Comparison of ENCODE assay signal across 18 cellular contexts in genomic region chr13:93788456-93788855, GRCh38.
"Had no signal": no experiment of that assay in that cellular context is flagged by ENCODE, and none has a peak within 500 bp of the region (broad histone marks: within the 10 kb centered on the region; RNA-seq: fewer than 3 reads in every experiment).

No MANE protein-coding gene starts in this region.

- H3K27ac Mint-ChIP-seq: activated naive CD4-positive, alpha-beta T cell treated with anti-CD3 and anti-CD28 coated beads for 36 hours; activated naive CD8-positive, alpha-beta T cell treated with anti-CD3 and anti-CD28 coated beads, Interleukin-2, amount 50 U/mL, for 24 hours; activated T-helper 2 cell treated with anti-CD3 and anti-CD28 coated beads, Interferon-gamma antibody, Interleukin-2, Interleukin-4, amounts not matched to agents 10 μg/mL and 5 μg/mL and 100 μg/mL, durations not matched to agents 14 hours and 24 hours and 36 hours; endodermal cell; T-helper 17 cell had no signal

- H3K36me3 Mint-ChIP-seq: naive B cell had no signal

- H3K27me3 ChIP-seq: gastroesophageal sphincter, heart right ventricle, ovary, transverse colon had no signal

- H3K36me3 ChIP-seq: gastroesophageal sphincter, heart right ventricle, ovary, transverse colon had no signal

- H3K4me1 Mint-ChIP-seq: naive B cell, T-helper 17 cell had no signal

- H3K4me1 ChIP-seq: gastroesophageal sphincter, heart right ventricle, transverse colon had no signal

- ATAC-seq: gastroesophageal sphincter, heart right ventricle, T-helper 17 cell had no signal

- FAIRE-seq: bronchial epithelial cell had no signal

- H3K27ac ChIP-seq: gastroesophageal sphincter, heart right ventricle, ovary, transverse colon, WERI-Rb-1 had no signal

- H3K4me3 Mint-ChIP-seq: activated naive CD4-positive, alpha-beta T cell treated with anti-CD3 and anti-CD28 coated beads for 36 hours; activated naive CD8-positive, alpha-beta T cell treated with anti-CD3 and anti-CD28 coated beads, Interleukin-2, amount 50 U/mL, for 24 hours; endodermal cell; naive B cell; T-helper 17 cell had no signal

- H3K9me3 ChIP-seq: gastroesophageal sphincter, heart right ventricle, ovary, transverse colon had no signal

- H3K4me3 ChIP-seq: gastroesophageal sphincter, heart right ventricle, ovary, transverse colon had no signal

- H3K9me3 Mint-ChIP-seq: activated naive CD4-positive, alpha-beta T cell treated with anti-CD3 and anti-CD28 coated beads for 36 hours; activated T-helper 2 cell treated with anti-CD3 and anti-CD28 coated beads, Interferon-gamma antibody, Interleukin-2, Interleukin-4, amounts not matched to agents 10 μg/mL and 5 μg/mL and 100 μg/mL, durations not matched to agents 14 hours and 24 hours and 36 hours; endodermal cell had no signal

- DNase-seq: activated CD4-positive, alpha-beta T cell treated with anti-CD3 and anti-CD28 coated beads, Interleukin-2, amount 50 U/mL, for 48 hours; activated naive CD4-positive, alpha-beta T cell treated with anti-CD3 and anti-CD28 coated beads for 36 hours; activated naive CD8-positive, alpha-beta T cell treated with anti-CD3 and anti-CD28 coated beads, Interleukin-2, amount 50 U/mL, for 24 hours; aorta; endodermal cell; heart right ventricle; mammary epithelial cell; naive B cell; ovary; stimulated activated CD4-positive, alpha-beta T cell treated with anti-CD3 and anti-CD28 coated beads, Interleukin-2, amount 100 ng/mL, for 48 hours; stimulated activated naive CD4-positive, alpha-beta T cell; substantia nigra; T-helper 17 cell; transverse colon; WERI-Rb-1 had no signal

- H3K27me3 Mint-ChIP-seq: naive B cell had no signal
